ENCODE assay signal across 24 cellular contexts in the genomic region with DNA sequence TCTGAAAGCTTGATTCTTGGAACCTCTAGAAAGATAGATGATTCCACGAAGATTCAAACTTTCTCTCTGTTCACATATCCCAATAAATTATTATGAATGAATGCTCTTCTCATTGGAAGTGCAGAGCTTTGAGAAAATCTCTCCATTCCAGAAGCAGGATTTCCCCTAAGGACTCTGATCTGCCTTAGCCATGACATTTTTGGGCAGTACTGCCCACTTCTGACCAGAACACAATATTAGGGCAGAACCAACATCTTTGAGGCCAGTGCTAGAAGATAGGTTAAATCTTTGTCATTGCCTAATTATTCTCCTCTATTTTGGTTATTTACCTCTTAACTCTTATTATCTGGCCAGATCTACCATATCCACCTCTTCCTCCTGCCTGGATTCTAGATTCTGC. TPM values are rescaled to one million over a fixed set of nuclear protein-coding genes. Genes with fewer than 3 reads are reported as not detected.
"Had no signal": no experiment of that assay in that cellular context is flagged by ENCODE, and none has a peak within 500 bp of the region (broad histone marks: within the 10 kb centered on the region; RNA-seq: fewer than 3 reads in every experiment).

No MANE protein-coding gene starts in this region.

- H3K27ac ChIP-seq: adrenal gland, epithelial cell of prostate, left ventricle myocardium inferior, upper lobe of right lung had no signal

- H3K4me3 Mint-ChIP-seq: activated CD8-positive, alpha-beta T cell treated with anti-CD3 and anti-CD28 coated beads, Interleukin-2, amount 10 ng/mL, durations not matched to agents 7 days and 5 days; activated naive CD8-positive, alpha-beta T cell; activated T-helper 1 cell treated with anti-CD3 and anti-CD28 coated beads, Interleukin-12 subunit alpha, Interleukin-12 subunit beta, Interleukin-2, Interleukin-4 antibody, amounts not matched to agents 30 ng/mL and 10 ng/mL and 1 ng/mL, durations not matched to agents 14 hours and 24 hours and 36 hours; immature natural killer cell; mesothelial cell of epicardium; natural killer cell; stimulated activated naive B cell treated with anti-CD40 and anti-IgM and Interleukin-4, amounts not matched to agents 10 μg/mL and 1 μg/mL and 100 μg/mL, for 72 hours had no signal

- H3K27ac Mint-ChIP-seq: activated CD8-positive, alpha-beta T cell treated with anti-CD3 and anti-CD28 coated beads, Interleukin-2, amount 10 ng/mL, durations not matched to agents 7 days and 5 days; activated naive CD8-positive, alpha-beta T cell; activated T-helper 1 cell treated with anti-CD3 and anti-CD28 coated beads, Interleukin-12 subunit alpha, Interleukin-12 subunit beta, Interleukin-2, Interleukin-4 antibody, amounts not matched to agents 30 ng/mL and 10 ng/mL and 1 ng/mL, durations not matched to agents 14 hours and 24 hours and 36 hours; immature natural killer cell; mesothelial cell of epicardium; natural killer cell; progenitor cell of endocrine pancreas; stimulated activated naive B cell treated with anti-CD40 and anti-IgM and Interleukin-4, amounts not matched to agents 10 μg/mL and 1 μg/mL and 100 μg/mL, for 72 hours had no signal

- ATAC-seq: activated CD8-positive, alpha-beta T cell treated with anti-CD3 and anti-CD28 coated beads, Interleukin-2, amount 10 ng/mL, durations not matched to agents 7 days and 5 days; natural killer cell; stimulated activated naive B cell treated with anti-CD40 and anti-IgM and Interleukin-4, amounts not matched to agents 10 μg/mL and 1 μg/mL and 100 μg/mL, for 72 hours; upper lobe of right lung had no signal

- H3K4me1 Mint-ChIP-seq: immature natural killer cell; natural killer cell; stimulated activated naive B cell treated with anti-CD40 and anti-IgM and Interleukin-4, amounts not matched to agents 10 μg/mL and 1 μg/mL and 100 μg/mL, for 72 hours had no signal

- H3K9me3 Mint-ChIP-seq: activated T-helper 1 cell treated with anti-CD3 and anti-CD28 coated beads, Interleukin-12 subunit alpha, Interleukin-12 subunit beta, Interleukin-2, Interleukin-4 antibody, amounts not matched to agents 30 ng/mL and 10 ng/mL and 1 ng/mL, durations not matched to agents 14 hours and 24 hours and 36 hours; immature natural killer cell; natural killer cell; stimulated activated naive B cell treated with anti-CD40 and anti-IgM and Interleukin-4, amounts not matched to agents 10 μg/mL and 1 μg/mL and 100 μg/mL, for 72 hours had no signal

- H3K4me3 ChIP-seq: adrenal gland, left ventricle myocardium inferior, upper lobe of right lung had no signal

- H3K27me3 Mint-ChIP-seq: activated naive CD8-positive, alpha-beta T cell; progenitor cell of endocrine pancreas had no signal

- H3K36me3 Mint-ChIP-seq: activated naive CD8-positive, alpha-beta T cell; mesothelial cell of epicardium; natural killer cell; stimulated activated naive B cell treated with anti-CD40 and anti-IgM and Interleukin-4, amounts not matched to agents 10 μg/mL and 1 μg/mL and 100 μg/mL, for 72 hours had no signal

- DNase-seq: activated CD4-positive, alpha-beta T cell treated with anti-CD3 and anti-CD28 coated beads for 1 hour; activated CD4-positive, alpha-beta T cell treated with anti-CD3 and anti-CD28 coated beads, Interleukin-2, amount 50 U/mL, for 1 hour; activated CD8-positive, alpha-beta T cell treated with anti-CD3 and anti-CD28 coated beads, Interleukin-2, amount 10 ng/mL, durations not matched to agents 7 days and 5 days; adrenal gland; cortex of kidney; foreskin fibroblast; immature natural killer cell; kidney glomerular epithelial cell; left ventricle myocardium inferior; natural killer cell; stimulated activated CD4-positive, alpha-beta T cell treated with anti-CD3 and anti-CD28 coated beads, Interleukin-2, amount 100 ng/mL, for 48 hours; stimulated activated CD8-positive, alpha-beta memory T cell treated with anti-CD3 and anti-CD28 coated beads, Interleukin-4, amount 100 ng/mL, for 48 hours; stimulated activated naive B cell treated with anti-CD40 and anti-IgM and Interleukin-4, amounts not matched to agents 10 μg/mL and 1 μg/mL and 100 μg/mL, for 72 hours; SW 1271; T-helper 2 cell; upper lobe of right lung had no signal

RNA-seq across cellular contexts. Expression of gene ARMC3, which starts 49.9 kb away (rescaled TPM):
- total RNA-seq: activated CD8-positive, alpha-beta T cell treated with anti-CD3 and anti-CD28 coated beads, Interleukin-2, amount 10 ng/mL, durations not matched to agents 7 days and 5 days; activated T-helper 1 cell treated with anti-CD3 and anti-CD28 coated beads, Interleukin-12 subunit alpha, Interleukin-12 subunit beta, Interleukin-2, Interleukin-4 antibody, amounts not matched to agents 30 ng/mL and 10 ng/mL and 1 ng/mL, durations not matched to agents 14 hours and 24 hours and 36 hours; adrenal gland; fibroblast of lung; glomerular endothelial cell; left ventricle myocardium inferior; lung microvascular endothelial cell; upper lobe of right lung had no signal
